ENCODE assay signal across 10 cellular contexts in genomic region chr15:89577776-89578115, GRCh38. TPM values are rescaled to one million over a fixed set of nuclear protein-coding genes. Genes with fewer than 3 reads are reported as not detected.
A peak's percentile ranks its signal among the peaks of the same experiment; 100 is the strongest.
DNase-seq lines count a peak whose midpoint lies in the region; ATAC-seq and TF ChIP-seq lines count a peak whose summit lies in the region.
"Had no signal": no experiment of that assay in that cellular context is flagged by ENCODE, and none has a peak within 500 bp of the region (broad histone marks: within the 10 kb centered on the region; RNA-seq: fewer than 3 reads in every experiment).

No MANE protein-coding gene starts in this region.

- peaks cover 42% of the 10 kb centered on the region for H3K36me3 Mint-ChIP-seq in T-helper 2 cell treated with Interferon-gamma antibody and Interleukin-4, amounts not matched to agents 5 μg/mL and 100 μg/mL, for 36 hours (ENCODE audit: low read depth)
- no peaks in the 10 kb centered on the region for H3K36me3 Mint-ChIP-seq in chondrocyte (ENCODE audit: low read depth)
- no peaks in the 10 kb centered on the region for H3K36me3 Mint-ChIP-seq in osteocyte (ENCODE audit: unreplicated experiment)
- H3K36me3 Mint-ChIP-seq: naive thymus-derived CD8-positive, alpha-beta T cell had no signal

- no peaks in the 10 kb centered on the region for H3K9me3 Mint-ChIP-seq in T-helper 2 cell treated with Interferon-gamma antibody and Interleukin-4, amounts not matched to agents 5 μg/mL and 100 μg/mL, for 36 hours
- no peaks in the 10 kb centered on the region for H3K9me3 Mint-ChIP-seq in chondrocyte (ENCODE audit: low read depth)
- H3K9me3 Mint-ChIP-seq in osteocyte (ENCODE audit: unreplicated experiment) = no peaks in the 10 kb centered on the region
- H3K9me3 Mint-ChIP-seq: naive thymus-derived CD8-positive, alpha-beta T cell had no signal

- no peak for DNase-seq in T-helper 2 cell treated with Interferon-gamma antibody and Interleukin-4, amounts not matched to agents 5 μg/mL and 100 μg/mL, for 36 hours (ENCODE audit: low spot score)
- no peak for DNase-seq in T-helper 2 cell
- DNase-seq in MG63 = no peak
- no peak for DNase-seq in chondrocyte (ENCODE audit: low spot score)
- no peak for DNase-seq in osteocyte (ENCODE audit: extremely low spot score, unreplicated experiment)
- DNase-seq in ecto neural progenitor cell (ENCODE audit: low spot score) = no peak
- DNase-seq in putamen (ENCODE audit: low spot score) = no peak
- DNase-seq: naive thymus-derived CD8-positive, alpha-beta T cell; stimulated activated CD4-positive, alpha-beta T cell treated with anti-CD3 and anti-CD28 coated beads, Interleukin-4, amount 100 ng/mL, for 4 hours had no signal

- peaks cover 56% of the 10 kb centered on the region for H3K36me3 ChIP-seq in MG63

- peak overlapping the region; percentile 37 for H3K27ac Mint-ChIP-seq in T-helper 2 cell treated with Interferon-gamma antibody and Interleukin-4, amounts not matched to agents 5 μg/mL and 100 μg/mL, for 36 hours
- peak overlapping the region; percentile 23 for H3K27ac Mint-ChIP-seq in chondrocyte (ENCODE audit: unreplicated experiment)
- H3K27ac Mint-ChIP-seq in osteocyte (ENCODE audit: unreplicated experiment) = peak overlapping the region; percentile 58
- H3K27ac Mint-ChIP-seq: naive thymus-derived CD8-positive, alpha-beta T cell had no signal

- peaks cover 1% of the 10 kb centered on the region for H3K27me3 Mint-ChIP-seq in T-helper 2 cell treated with Interferon-gamma antibody and Interleukin-4, amounts not matched to agents 5 μg/mL and 100 μg/mL, for 36 hours (ENCODE audit: low read depth)
- H3K27me3 Mint-ChIP-seq in chondrocyte (ENCODE audit: low read depth) = no peaks in the 10 kb centered on the region
- H3K27me3 Mint-ChIP-seq in osteocyte (ENCODE audit: unreplicated experiment) = peaks cover 1% of the 10 kb centered on the region

- ATAC-seq in GM21381 (IDR thresholded peaks at IDR 0.05; ENCODE audit: unreplicated experiment) = no peak
- ATAC-seq: naive thymus-derived CD8-positive, alpha-beta T cell had no signal

- H3K9me3 ChIP-seq in MG63 = no peaks in the 10 kb centered on the region

- H3K27me3 ChIP-seq in MG63 = no peaks in the 10 kb centered on the region

- peak overlapping the region; percentile 79 for H3K4me3 ChIP-seq in MG63

- H3K4me1 Mint-ChIP-seq in T-helper 2 cell treated with Interferon-gamma antibody and Interleukin-4, amounts not matched to agents 5 μg/mL and 100 μg/mL, for 36 hours (ENCODE audit: low read depth) = peaks cover 30% of the 10 kb centered on the region
- H3K4me1 Mint-ChIP-seq in chondrocyte (ENCODE audit: low read depth) (peaks cover 25% of the 10 kb centered on the region), osteocyte (ENCODE audit: unreplicated experiment) (peaks cover 29% of the 10 kb centered on the region)

- TF ChIP-seq CTCF in chondrocyte (IDR thresholded peaks at IDR 0.05) (no peak), osteocyte (IDR thresholded peaks at IDR 0.05) (no peak)

- peak overlapping the region; percentile 83 for H3K4me3 Mint-ChIP-seq in T-helper 2 cell treated with Interferon-gamma antibody and Interleukin-4, amounts not matched to agents 5 μg/mL and 100 μg/mL, for 36 hours
- H3K4me3 Mint-ChIP-seq in chondrocyte (ENCODE audit: unreplicated experiment) (peak overlapping the region; percentile 48), osteocyte (ENCODE audit: unreplicated experiment) (peak overlapping the region; percentile 58)
- H3K4me3 Mint-ChIP-seq: naive thymus-derived CD8-positive, alpha-beta T cell had no signal

RNA-seq across cellular contexts. Expression of gene TICRR, which starts 2.5 kb away (rescaled TPM):
- total RNA-seq in MG63 (2014; rRNA removed; shearing (Covaris generic); ENCODE audit: low replicate concordance) = 3.3 and 4.0 TPM in 2 replicates
- 2.2 to 3.5 TPM (median 2.4 TPM) in 3 replicates for total RNA-seq in chondrocyte
- 2.1 and 2.3 TPM in 2 replicates for total RNA-seq in osteocyte
